In the genomic region with DNA sequence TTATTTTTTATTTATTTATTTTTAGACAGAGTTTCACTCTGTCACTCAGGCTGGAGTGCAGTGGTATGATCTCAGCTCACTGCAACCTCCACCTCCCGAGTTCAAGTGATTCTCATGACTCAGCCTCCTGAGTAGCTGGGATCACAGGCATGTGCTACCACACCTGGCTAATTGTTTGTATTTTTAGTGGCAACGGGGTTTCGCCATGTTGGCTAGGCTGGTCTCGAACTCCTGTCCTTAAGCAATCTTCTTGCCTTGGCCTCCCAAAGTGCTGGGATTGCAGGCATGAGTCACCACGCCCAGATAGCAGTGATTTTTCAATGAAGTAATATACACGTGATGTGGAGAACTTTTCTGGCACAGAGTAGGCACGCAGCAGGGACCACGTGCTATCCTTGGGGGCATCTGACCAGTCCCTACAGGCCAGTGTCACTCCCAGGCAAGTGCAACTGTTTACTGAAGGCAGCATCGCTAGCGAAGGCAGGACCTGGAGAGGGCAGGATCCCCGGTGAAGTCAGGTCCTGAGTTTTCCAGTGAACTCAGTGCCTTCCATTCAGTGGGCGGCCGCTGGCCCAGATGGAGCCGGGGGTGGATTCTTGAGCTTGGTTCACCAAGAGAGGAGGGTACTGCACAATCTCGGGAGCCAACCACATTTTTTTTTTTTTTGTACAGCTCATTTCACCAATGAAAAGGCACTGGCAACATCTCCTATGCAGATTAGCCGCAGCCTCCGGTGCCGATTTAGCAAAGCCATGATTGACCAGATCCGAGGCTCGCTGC, we compare ENCODE assay signal across 18 cellular contexts.
"Had no signal": no experiment of that assay in that cellular context is flagged by ENCODE, and none has a peak within 500 bp of the region (broad histone marks: within the 10 kb centered on the region; RNA-seq: fewer than 3 reads in every experiment).

No MANE protein-coding gene starts in this region.

- H3K36me3 Mint-ChIP-seq: activated CD4-positive, alpha-beta memory T cell treated with anti-CD3 and anti-CD28 coated beads for 36 hours; activated naive CD4-positive, alpha-beta T cell treated with anti-CD3 and anti-CD28 coated beads, Interleukin-2, amount 10 ng/mL, durations not matched to agents 7 days and 5 days; natural killer cell treated with Interleukin-12 subunit alpha and Interleukin-12 subunit beta and Interleukin-15 and Interleukin-18, amount 100 ng/mL, for 72 hours had no signal

- H3K4me3 Mint-ChIP-seq: activated CD4-positive, alpha-beta memory T cell treated with anti-CD3 and anti-CD28 coated beads for 36 hours; activated naive CD4-positive, alpha-beta T cell treated with anti-CD3 and anti-CD28 coated beads, Interleukin-2, amount 10 ng/mL, durations not matched to agents 7 days and 5 days; endodermal cell; natural killer cell treated with Interleukin-12 subunit alpha and Interleukin-12 subunit beta and Interleukin-15 and Interleukin-18, amount 100 ng/mL, for 72 hours had no signal

- H3K27me3 ChIP-seq: body of pancreas, dorsolateral prefrontal cortex, pancreas, right atrium auricular region, upper lobe of right lung had no signal

- H3K4me1 ChIP-seq: pancreas, psoas muscle, right atrium auricular region, upper lobe of right lung had no signal

- H3K9me3 Mint-ChIP-seq: activated CD4-positive, alpha-beta memory T cell treated with anti-CD3 and anti-CD28 coated beads for 36 hours; activated naive CD4-positive, alpha-beta T cell treated with anti-CD3 and anti-CD28 coated beads, Interleukin-2, amount 10 ng/mL, durations not matched to agents 7 days and 5 days; natural killer cell treated with Interleukin-12 subunit alpha and Interleukin-12 subunit beta and Interleukin-15 and Interleukin-18, amount 100 ng/mL, for 72 hours had no signal

- H3K27ac ChIP-seq: body of pancreas, dorsolateral prefrontal cortex, neutrophil, pancreas, psoas muscle, right atrium auricular region, upper lobe of right lung had no signal

- ATAC-seq: body of pancreas; natural killer cell treated with Interleukin-12 subunit alpha and Interleukin-12 subunit beta and Interleukin-15 and Interleukin-18, amount 100 ng/mL, for 72 hours; pancreas; psoas muscle; stimulated activated naive CD8-positive, alpha-beta T cell treated with anti-CD3 and anti-CD28 coated beads, Interleukin-15, Interleukin-2, amounts not matched to agents 100 U/mL and 50 U/mL, for 24 hours; upper lobe of right lung had no signal

- H3K4me3 ChIP-seq: body of pancreas, pancreas, psoas muscle, right atrium auricular region, upper lobe of right lung had no signal

- H3K27ac Mint-ChIP-seq: activated CD4-positive, alpha-beta memory T cell treated with anti-CD3 and anti-CD28 coated beads for 36 hours; activated naive CD4-positive, alpha-beta T cell treated with anti-CD3 and anti-CD28 coated beads, Interleukin-2, amount 10 ng/mL, durations not matched to agents 7 days and 5 days; endodermal cell; natural killer cell treated with Interleukin-12 subunit alpha and Interleukin-12 subunit beta and Interleukin-15 and Interleukin-18, amount 100 ng/mL, for 72 hours had no signal

- H3K9me3 ChIP-seq: body of pancreas, neutrophil, pancreas, psoas muscle, right atrium auricular region, upper lobe of right lung had no signal

- H3K4me1 Mint-ChIP-seq: activated naive CD4-positive, alpha-beta T cell treated with anti-CD3 and anti-CD28 coated beads, Interleukin-2, amount 10 ng/mL, durations not matched to agents 7 days and 5 days; endodermal cell had no signal

- DNase-seq: activated CD4-positive, alpha-beta memory T cell treated with anti-CD3 and anti-CD28 coated beads for 36 hours; activated CD4-positive, alpha-beta T cell treated with anti-CD3 and anti-CD28 coated beads for 48 hours; activated effector memory CD4-positive, alpha-beta T cell treated with anti-CD3 and anti-CD28 coated beads, Interleukin-2, amount 50 U/mL, for 16 hours; activated naive CD4-positive, alpha-beta T cell treated with anti-CD3 and anti-CD28 coated beads, Interleukin-2, amount 10 ng/mL, durations not matched to agents 7 days and 5 days; activated T-cell treated with anti-CD3 and anti-CD28 coated beads for 4 hours; body of pancreas; central memory CD4-positive, alpha-beta T cell; endodermal cell; foreskin fibroblast; pancreas; psoas muscle; stimulated activated CD4-positive, alpha-beta T cell treated with anti-CD3 and anti-CD28 coated beads, Interleukin-4, amount 100 ng/mL, for 24 hours; stimulated activated naive CD8-positive, alpha-beta T cell treated with anti-CD3 and anti-CD28 coated beads, Interleukin-15, Interleukin-2, amounts not matched to agents 100 U/mL and 50 U/mL, for 24 hours; upper lobe of right lung had no signal

- H3K36me3 ChIP-seq: neutrophil, pancreas, right atrium auricular region, upper lobe of right lung had no signal
